1 cellular context compared by ENCODE assay signal in the genomic region with DNA sequence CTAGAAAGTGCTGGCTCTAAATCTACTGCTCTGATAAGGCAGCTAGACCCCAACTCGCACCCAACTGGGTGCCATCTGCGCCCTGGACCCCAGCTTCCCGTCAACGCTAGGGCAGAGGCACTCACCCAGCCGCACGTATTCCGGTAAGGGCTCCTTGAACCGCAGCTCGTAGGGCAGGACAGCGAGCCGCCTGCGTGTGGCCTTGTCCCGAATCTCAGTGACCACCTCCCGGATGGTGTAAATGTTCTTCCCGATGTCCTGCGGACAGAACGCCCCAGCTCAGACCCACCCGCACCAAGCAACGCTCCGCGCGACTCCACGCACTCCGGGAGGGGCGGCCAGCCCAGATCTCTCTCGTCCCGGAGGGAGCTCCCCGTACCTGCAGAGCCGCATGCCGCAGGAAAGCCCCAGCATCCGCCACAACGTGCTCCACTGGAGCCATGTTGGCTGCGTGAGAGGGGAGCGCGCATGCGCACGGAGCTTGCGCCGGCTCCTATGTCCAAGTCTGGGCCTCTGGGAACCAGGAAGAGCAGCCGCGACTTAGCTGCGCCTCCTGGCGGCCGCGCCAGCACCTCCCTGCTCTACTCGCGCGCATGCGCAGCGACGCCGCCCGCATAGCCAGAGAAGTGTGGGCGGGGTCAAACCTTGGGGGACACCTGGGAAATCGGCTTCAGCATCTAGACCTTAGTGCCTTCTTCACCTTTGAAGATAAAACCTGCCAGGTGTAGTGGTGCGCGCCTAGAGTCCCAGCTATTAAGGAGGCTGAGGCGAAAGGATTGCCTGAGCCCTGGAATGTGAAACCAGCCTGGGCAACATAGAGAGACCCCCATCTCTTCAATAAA.
TF ChIP-seq lines count a peak whose summit lies in the region.

A gene (minus strand): TSS at position 458 of the 842 bp plus-strand sequence. CDS start 16 bp downstream, at position 442.

TF ChIP-seq in K562, 482 proteins besides CTCF, POLR2A, EP300 and RAD21 (continued from another document and continues in another):
- TF ChIP-seq, protein P1, sequence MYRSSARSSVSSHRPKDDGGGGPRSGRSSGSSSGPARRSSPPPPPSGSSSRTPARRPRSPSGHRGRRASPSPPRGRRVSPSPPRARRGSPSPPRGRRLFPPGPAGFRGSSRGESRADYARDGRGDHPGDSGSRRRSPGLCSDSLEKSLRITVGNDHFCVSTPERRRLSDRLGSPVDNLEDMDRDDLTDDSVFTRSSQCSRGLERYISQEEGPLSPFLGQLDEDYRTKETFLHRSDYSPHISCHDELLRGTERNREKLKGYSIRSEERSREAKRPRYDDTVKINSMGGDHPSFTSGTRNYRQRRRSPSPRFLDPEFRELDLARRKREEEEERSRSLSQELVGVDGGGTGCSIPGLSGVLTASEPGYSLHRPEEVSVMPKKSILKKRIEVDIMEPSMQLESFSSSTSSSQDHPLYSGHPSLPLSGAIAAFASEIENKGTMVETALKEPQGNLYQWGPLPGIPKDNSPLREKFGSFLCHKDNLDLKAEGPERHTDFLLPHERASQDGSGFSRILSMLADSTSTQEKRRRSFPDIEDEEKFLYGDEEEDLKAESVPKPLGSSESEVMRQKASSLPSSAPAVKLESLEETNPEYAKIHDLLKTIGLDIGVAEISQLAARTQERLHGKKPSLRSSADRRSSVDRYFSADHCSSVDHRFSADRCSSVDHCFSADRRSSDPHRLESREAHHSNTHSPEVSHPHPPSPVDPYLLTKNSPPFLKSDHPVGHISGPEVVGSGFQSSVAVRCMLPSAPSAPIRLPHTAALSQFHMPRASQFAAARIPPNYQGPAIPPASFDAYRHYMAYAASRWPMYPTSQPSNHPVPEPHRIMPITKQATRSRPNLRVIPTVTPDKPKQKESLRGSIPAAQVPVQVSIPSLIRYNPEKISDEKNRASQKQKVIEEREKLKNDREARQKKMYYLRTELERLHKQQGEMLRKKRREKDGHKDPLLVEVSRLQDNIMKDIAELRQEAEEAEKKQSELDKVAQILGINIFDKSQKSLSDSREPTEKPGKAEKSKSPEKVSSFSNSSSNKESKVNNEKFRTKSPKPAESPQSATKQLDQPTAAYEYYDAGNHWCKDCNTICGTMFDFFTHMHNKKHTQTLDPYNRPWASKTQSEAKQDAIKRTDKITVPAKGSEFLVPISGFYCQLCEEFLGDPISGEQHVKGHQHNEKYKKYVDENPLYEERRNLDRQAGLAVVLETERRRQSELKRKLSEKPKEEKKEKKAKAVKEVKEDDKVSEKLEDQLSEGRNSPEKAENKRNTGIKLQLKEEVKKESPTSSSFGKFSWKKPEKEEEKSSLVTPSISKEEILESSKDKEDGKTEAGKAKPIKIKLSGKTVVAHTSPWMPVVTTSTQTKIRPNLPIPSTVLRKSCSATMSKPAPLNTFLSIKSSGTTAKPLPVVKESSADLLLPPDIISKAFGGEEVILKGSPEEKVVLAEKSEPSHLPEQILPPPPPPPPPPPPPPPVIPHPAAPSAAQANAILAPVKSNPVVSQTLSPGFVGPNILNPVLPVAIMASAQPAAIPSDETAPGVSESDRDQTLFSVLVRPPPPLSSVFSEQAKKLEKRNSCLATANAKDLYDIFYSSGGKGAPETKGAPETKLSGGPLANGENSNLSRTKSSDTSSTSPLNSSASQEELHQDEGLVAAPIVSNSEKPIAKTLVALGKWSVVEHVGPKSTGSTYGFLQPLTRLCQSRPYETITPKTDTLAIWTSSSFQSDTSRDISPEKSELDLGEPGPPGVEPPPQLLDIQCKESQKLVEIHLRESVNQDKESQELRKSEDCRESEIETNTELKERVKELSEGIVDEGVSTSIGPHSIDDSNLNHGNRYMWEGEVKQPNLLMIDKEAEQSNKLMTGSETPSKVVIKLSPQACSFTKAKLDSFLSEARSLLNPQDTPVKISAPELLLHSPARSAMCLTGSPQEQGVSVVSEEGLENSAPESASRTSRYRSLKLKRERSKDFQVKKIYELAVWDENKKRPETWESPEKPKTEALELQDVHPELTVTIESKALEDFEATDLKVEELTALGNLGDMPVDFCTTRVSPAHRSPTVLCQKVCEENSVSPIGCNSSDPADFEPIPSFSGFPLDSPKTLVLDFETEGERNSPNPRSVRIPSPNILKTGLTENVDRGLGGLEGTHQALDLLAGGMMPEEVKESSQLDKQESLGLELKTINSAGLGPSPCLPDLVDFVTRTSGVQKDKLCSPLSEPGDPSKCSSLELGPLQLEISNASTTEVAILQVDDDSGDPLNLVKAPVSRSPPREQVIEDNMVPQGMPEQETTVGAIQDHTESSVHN (IDR thresholded peaks at IDR 0.05; ENCODE audit: borderline replicate concordance in 1 of 2, low read depth in 1 of 2): no peak
- TF ChIP-seq NELFE (IDR thresholded peaks at IDR 0.05; ENCODE audit: insufficient read depth, insufficient read length) (no peak), ZNF253 (CRISPR knock-in tag; conservative IDR thresholded peaks at IDR 0.05) (no peak), TEAD4 (IDR thresholded peaks at IDR 0.05; ENCODE audit: low read length) (no peak), TEAD4 (CRISPR knock-in tag; IDR thresholded peaks at IDR 0.05; ENCODE audit: borderline replicate concordance) (no peak), CHCHD3 (CRISPR knock-in tag; IDR thresholded peaks at IDR 0.05) (peak; percentile 75; the same call in 1 of the 2 replicates), TCFL5 (CRISPR knock-in tag; conservative IDR thresholded peaks at IDR 0.05) (no peak), ZNF165 (CRISPR knock-in tag; IDR thresholded peaks at IDR 0.05; ENCODE audit: borderline replicate concordance) (no peak), STAT5A (IDR thresholded peaks at IDR 0.05; ENCODE audit: borderline replicate concordance, low read length) (no peak), DPF2 (IDR thresholded peaks at IDR 0.05) (0 out of 2 replicates have a peak, but pooled peaks have one; percentile 9), MECOM (CRISPR knock-in tag; IDR thresholded peaks at IDR 0.05) (no peak), CBX8 (IDR thresholded peaks at IDR 0.05; ENCODE audit: borderline replicate concordance, extremely low read depth, low read depth, low read length, poor library complexity, severe bottlenecking) (no peak), BHLHE40 (IDR thresholded peaks at IDR 0.05; ENCODE audit: low read length) (peak; percentile 41; the same call in 1 of the 2 replicates), THRAP3 (IDR thresholded peaks at IDR 0.05; ENCODE audit: borderline replicate concordance) (no peak), RBM17 (IDR thresholded peaks at IDR 0.05; ENCODE audit: borderline replicate concordance, low read depth, low read length) (no peak), TOE1 (IDR thresholded peaks at IDR 0.05; ENCODE audit: borderline replicate concordance) (peak; percentile 45; the same call in 1 of the 2 replicates), TOE1 (CRISPR knock-in tag; IDR thresholded peaks at IDR 0.05; ENCODE audit: borderline replicate concordance, low read depth) (no peak), XRCC5 (IDR thresholded peaks at IDR 0.05; ENCODE audit: low read depth, low read length) (no peak), ZFP1 (CRISPR knock-in tag; IDR thresholded peaks at IDR 0.05) (no peak), ZNF224 (CRISPR knock-in tag; IDR thresholded peaks at IDR 0.05) (no peak), KDM4B (IDR thresholded peaks at IDR 0.05; ENCODE audit: borderline replicate concordance in 2 of 2, low read depth in 1 of 2) (no peak; a peak in 1 of 4 replicates)
- TF ChIP-seq, protein P2, sequence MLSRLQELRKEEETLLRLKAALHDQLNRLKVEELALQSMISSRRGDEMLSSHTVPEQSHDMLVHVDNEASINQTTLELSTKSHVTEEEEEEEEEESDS (CRISPR knock-in tag; IDR thresholded peaks at IDR 0.05): no peak
- TF ChIP-seq, protein P3, sequence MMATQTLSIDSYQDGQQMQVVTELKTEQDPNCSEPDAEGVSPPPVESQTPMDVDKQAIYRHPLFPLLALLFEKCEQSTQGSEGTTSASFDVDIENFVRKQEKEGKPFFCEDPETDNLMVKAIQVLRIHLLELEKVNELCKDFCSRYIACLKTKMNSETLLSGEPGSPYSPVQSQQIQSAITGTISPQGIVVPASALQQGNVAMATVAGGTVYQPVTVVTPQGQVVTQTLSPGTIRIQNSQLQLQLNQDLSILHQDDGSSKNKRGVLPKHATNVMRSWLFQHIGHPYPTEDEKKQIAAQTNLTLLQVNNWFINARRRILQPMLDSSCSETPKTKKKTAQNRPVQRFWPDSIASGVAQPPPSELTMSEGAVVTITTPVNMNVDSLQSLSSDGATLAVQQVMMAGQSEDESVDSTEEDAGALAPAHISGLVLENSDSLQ (IDR thresholded peaks at IDR 0.05): no peak
- TF ChIP-seq, protein P4, sequence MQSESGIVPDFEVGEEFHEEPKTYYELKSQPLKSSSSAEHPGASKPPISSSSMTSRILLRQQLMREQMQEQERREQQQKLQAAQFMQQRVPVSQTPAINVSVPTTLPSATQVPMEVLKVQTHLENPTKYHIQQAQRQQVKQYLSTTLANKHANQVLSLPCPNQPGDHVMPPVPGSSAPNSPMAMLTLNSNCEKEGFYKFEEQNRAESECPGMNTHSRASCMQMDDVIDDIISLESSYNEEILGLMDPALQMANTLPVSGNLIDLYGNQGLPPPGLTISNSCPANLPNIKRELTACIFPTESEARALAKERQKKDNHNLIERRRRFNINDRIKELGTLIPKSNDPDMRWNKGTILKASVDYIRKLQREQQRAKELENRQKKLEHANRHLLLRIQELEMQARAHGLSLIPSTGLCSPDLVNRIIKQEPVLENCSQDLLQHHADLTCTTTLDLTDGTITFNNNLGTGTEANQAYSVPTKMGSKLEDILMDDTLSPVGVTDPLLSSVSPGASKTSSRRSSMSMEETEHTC (IDR thresholded peaks at IDR 0.05): no peak
- TF ChIP-seq, protein P5, sequence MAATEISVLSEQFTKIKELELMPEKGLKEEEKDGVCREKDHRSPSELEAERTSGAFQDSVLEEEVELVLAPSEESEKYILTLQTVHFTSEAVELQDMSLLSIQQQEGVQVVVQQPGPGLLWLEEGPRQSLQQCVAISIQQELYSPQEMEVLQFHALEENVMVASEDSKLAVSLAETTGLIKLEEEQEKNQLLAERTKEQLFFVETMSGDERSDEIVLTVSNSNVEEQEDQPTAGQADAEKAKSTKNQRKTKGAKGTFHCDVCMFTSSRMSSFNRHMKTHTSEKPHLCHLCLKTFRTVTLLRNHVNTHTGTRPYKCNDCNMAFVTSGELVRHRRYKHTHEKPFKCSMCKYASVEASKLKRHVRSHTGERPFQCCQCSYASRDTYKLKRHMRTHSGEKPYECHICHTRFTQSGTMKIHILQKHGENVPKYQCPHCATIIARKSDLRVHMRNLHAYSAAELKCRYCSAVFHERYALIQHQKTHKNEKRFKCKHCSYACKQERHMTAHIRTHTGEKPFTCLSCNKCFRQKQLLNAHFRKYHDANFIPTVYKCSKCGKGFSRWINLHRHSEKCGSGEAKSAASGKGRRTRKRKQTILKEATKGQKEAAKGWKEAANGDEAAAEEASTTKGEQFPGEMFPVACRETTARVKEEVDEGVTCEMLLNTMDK (IDR thresholded peaks at IDR 0.05; ENCODE audit: borderline replicate concordance, insufficient read depth, low read depth, low read length, poor library complexity, severe bottlenecking): peak; percentile 92
- TF ChIP-seq, protein P6, sequence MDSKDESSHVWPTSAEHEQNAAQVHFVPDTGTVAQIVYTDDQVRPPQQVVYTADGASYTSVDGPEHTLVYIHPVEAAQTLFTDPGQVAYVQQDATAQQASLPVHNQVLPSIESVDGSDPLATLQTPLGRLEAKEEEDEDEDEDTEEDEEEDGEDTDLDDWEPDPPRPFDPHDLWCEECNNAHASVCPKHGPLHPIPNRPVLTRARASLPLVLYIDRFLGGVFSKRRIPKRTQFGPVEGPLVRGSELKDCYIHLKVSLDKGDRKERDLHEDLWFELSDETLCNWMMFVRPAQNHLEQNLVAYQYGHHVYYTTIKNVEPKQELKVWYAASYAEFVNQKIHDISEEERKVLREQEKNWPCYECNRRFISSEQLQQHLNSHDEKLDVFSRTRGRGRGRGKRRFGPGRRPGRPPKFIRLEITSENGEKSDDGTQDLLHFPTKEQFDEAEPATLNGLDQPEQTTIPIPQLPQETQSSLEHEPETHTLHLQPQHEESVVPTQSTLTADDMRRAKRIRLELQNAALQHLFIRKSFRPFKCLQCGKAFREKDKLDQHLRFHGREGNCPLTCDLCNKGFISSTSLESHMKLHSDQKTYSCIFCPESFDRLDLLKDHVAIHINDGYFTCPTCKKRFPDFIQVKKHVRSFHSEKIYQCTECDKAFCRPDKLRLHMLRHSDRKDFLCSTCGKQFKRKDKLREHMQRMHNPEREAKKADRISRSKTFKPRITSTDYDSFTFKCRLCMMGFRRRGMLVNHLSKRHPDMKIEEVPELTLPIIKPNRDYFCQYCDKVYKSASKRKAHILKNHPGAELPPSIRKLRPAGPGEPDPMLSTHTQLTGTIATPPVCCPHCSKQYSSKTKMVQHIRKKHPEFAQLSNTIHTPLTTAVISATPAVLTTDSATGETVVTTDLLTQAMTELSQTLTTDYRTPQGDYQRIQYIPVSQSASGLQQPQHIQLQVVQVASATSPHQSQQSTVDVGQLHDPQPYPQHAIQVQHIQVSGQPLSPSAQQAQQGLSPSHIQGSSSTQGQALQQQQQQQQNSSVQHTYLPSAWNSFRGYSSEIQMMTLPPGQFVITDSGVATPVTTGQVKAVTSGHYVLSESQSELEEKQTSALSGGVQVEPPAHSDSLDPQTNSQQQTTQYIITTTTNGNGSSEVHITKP (IDR thresholded peaks at IDR 0.05; ENCODE audit: partially characterized antibody): no peak
